18 cellular contexts compared by ENCODE assay signal in the genomic region with DNA sequence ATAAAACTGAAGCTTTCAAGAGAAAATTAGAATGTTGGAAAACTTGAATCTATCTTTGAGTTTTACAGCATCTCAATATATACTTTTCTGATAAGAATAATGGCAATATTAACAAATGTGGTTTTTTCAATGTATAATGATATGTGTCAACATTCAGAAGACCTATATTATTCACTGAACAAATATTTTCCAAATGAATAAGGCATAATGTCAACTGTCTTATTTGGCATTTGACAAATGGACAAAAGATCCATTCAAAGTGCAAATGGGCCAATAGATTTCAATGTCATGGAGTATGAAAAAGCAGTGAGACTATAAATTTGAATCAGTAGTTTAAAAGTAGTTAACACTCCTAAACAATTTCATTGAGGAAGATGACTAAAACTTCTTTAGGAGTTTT. TPM values are rescaled to one million over a fixed set of nuclear protein-coding genes. Genes with fewer than 3 reads are reported as not detected.
DNase-seq lines count a peak whose midpoint lies in the region; ATAC-seq, FAIRE-seq and TF ChIP-seq lines count a peak whose summit lies in the region.
"Had no signal": no experiment of that assay in that cellular context is flagged by ENCODE, and none has a peak within 500 bp of the region (broad histone marks: within the 10 kb centered on the region; RNA-seq: fewer than 3 reads in every experiment).

No MANE protein-coding gene starts in this region.

- BruUV-seq in HepG2 (replicated peaks; lab: Mats Ljungman, UMichigan): no TSS peak

- no peak for TF ChIP-seq POLR2A in HepG2 (IDR thresholded peaks at IDR 0.05; ENCODE audit: insufficient read depth in 1 of 2, low read depth in 2 of 2, low read length in 2 of 2)
- TF ChIP-seq POLR2A in right lobe of liver (IDR thresholded peaks at IDR 0.05): no peak

- no peak overlapping the region for H3K4me3 ChIP-seq in HepG2 (replicated peaks in 1 of 3; ENCODE audit: insufficient read depth in 1 of 3, low read depth in 2 of 3, low read length in 3 of 3)
- no peak overlapping the region for H3K4me3 ChIP-seq in right lobe of liver
- H3K4me3 ChIP-seq: GM23338, K562 had no signal

- H3K9me3 ChIP-seq in HepG2 (ENCODE audit: low read length) (no peaks in the 10 kb centered on the region), right lobe of liver (no peaks in the 10 kb centered on the region)

- no peaks in the 10 kb centered on the region; the same call in 1 of the 2 replicates for H4K20me1 ChIP-seq in HepG2 (ENCODE audit: insufficient read depth, low read length)

- DNase-seq in HepG2 (ENCODE audit: low spot score): peak; percentile 5
- no peak for DNase-seq in right lobe of liver
- DNase-seq in NCI-H146 (lab: John Stamatoyannopoulos, UW): peak; percentile 5
- peak; percentile 42 for DNase-seq in foreskin melanocyte
- no peak for DNase-seq in NCI-H1092 (lab: John Stamatoyannopoulos, UW)
- DNase-seq in NCI-H82 (lab: John Stamatoyannopoulos, UW): no peak
- DNase-seq in T-helper 1 cell: no peak
- DNase-seq: 8988T; ACHN; CD4-positive, alpha-beta memory T cell; COR-L47; DMS153; H7 had no signal

- H3K4me1 ChIP-seq in HepG2 (ENCODE audit: insufficient read depth, low read length) (peaks cover 9% of the 10 kb centered on the region), right lobe of liver (peaks cover 0 to under 1% (median under 1%) of the 10 kb centered on the region in 4 donors)

- intact Hi-C loops in HepG2 (cut with micrococcal nuclease; ENCODE audit: unreplicated experiment): no loop called here
- intact Hi-C loops in right lobe of liver (cut with DNase I): no loop called here

- in situ Hi-C loops in HepG2 (cut with HindIII; ENCODE audit: extremely low pct_ligation_motif_present, low pct_unique_long_range_greater_than_20kb): no loop called here

- no peak overlapping the region for H3K9ac ChIP-seq in HepG2 (ENCODE audit: insufficient read depth, low read depth, low read length)

- no peak overlapping the region for H2AFZ ChIP-seq in HepG2 (ENCODE audit: low read length)
- H2AFZ ChIP-seq: GM23338 had no signal

- no peak for TF ChIP-seq CTCF in HepG2 (CRISPR knock-in tag; IDR thresholded peaks at IDR 0.05)
- TF ChIP-seq CTCF in right lobe of liver (IDR thresholded peaks at IDR 0.05): no peak

- H3K27ac ChIP-seq in HepG2 (ENCODE audit: extremely low read length, insufficient read depth, low read length): no peak overlapping the region
- no peak overlapping the region for H3K27ac ChIP-seq in right lobe of liver
- H3K27ac ChIP-seq: C4-2B, HL-60 had no signal

- H3K27me3 ChIP-seq in HepG2 (ENCODE audit: control insufficient read depth in 1 of 2, insufficient read depth in 2 of 2, low read length in 2 of 2) (no peaks in the 10 kb centered on the region), right lobe of liver (no peaks in the 10 kb centered on the region)

- H3K79me2 ChIP-seq in HepG2 (ENCODE audit: insufficient read depth, low read length): no peaks in the 10 kb centered on the region

- FAIRE-seq in HepG2 (lab: Jason Lieb, UNC): no peak
- FAIRE-seq: D721Med, K562 had no signal

- TF ChIP-seq EP300 in HepG2 (IDR thresholded peaks at IDR 0.05; ENCODE audit: low read depth in 2 of 2, low read length in 2 of 2) (no peak), HepG2 (CRISPR knock-in tag; IDR thresholded peaks at IDR 0.05; ENCODE audit: borderline replicate concordance) (no peak)

- H3K4me2 ChIP-seq in HepG2 (ENCODE audit: low read depth, low read length): no peak overlapping the region
- H3K4me2 ChIP-seq: GM23338 had no signal

- POLR2A ChIA-PET in HepG2 (lab: Yijun Ruan, JAX): interaction anchor here (1.4 kb wide), 1 partner anchor 21 kb away, joined by 3 read pairs; a partner anchor contains a TSS

- no peak for TF ChIP-seq RAD21 in HepG2 (CRISPR knock-in tag; IDR thresholded peaks at IDR 0.05)

- H3K36me3 ChIP-seq in HepG2 (replicated peaks in 1 of 2; ENCODE audit: control insufficient read depth in 1 of 2, insufficient read depth in 2 of 2, low read length in 2 of 2) (no peaks in the 10 kb centered on the region; a peak in 1 of 5 replicates), right lobe of liver (no peaks in the 10 kb centered on the region)

- no peak for ATAC-seq in HepG2
- ATAC-seq in right lobe of liver: no peak
- ATAC-seq: GM23338, K562 had no signal

- CTCF ChIA-PET in HepG2 (lab: Yijun Ruan, JAX; ENCODE audit: low intra/inter-chr PET ratio, low total read pairs): no interaction called here

TF ChIP-seq in HepG2, 621 proteins besides CTCF, POLR2A, EP300 and RAD21:
- TF ChIP-seq CENPT (CRISPR knock-in tag; IDR thresholded peaks at IDR 0.05; ENCODE audit: low read depth) (no peak), NR2F2 (IDR thresholded peaks at IDR 0.05; ENCODE audit: borderline replicate concordance, low read depth) (no peak)

RNA-seq across cellular contexts. Expression of a gene that starts 20.9 kb away (rescaled TPM):
- total RNA-seq in HepG2 (2016; rRNA removed; fragmentation: Illumina TruSeq; extraction: Trizol) (12.7 and 21.5 TPM in 2 replicates), right lobe of liver (10 to 100 TPM; 37.9 to 57.7 (median 50.2) TPM)
- 2.8 and 3.5 TPM in 2 replicates for total RNA-seq in HepG2 (2016; cell fraction: cytosol; rRNA removed; fragmentation: Illumina TruSeq; extraction: Trizol; ENCODE audit: low read depth)
- 11.1 and 20.6 TPM in 2 replicates for total RNA-seq in HepG2 (2016; cell fraction: insoluble cytoplasmic fraction; rRNA removed; fragmentation: Illumina TruSeq; extraction: Trizol)
- 5.6 and 6.5 TPM in 2 replicates for total RNA-seq in HepG2 (2016; cell fraction: membrane; rRNA removed; fragmentation: Illumina TruSeq; extraction: Trizol)
- 25.3 and 26.9 TPM in 2 replicates for total RNA-seq in HepG2 (2016; cell fraction: nucleus; rRNA removed; fragmentation: Illumina TruSeq; extraction: Trizol)
- polyA plus RNA-seq in HepG2 (2011; rRNA removed): 17.2 and 18.9 TPM in 2 replicates
- 6.4 and 13.3 TPM in 2 replicates for polyA plus RNA-seq in HepG2 (2011; cell fraction: cytosol; rRNA removed)
- polyA plus RNA-seq in HepG2 (2011; cell fraction: nucleus; rRNA removed): 4.0 and 5.7 TPM in 2 replicates
- polyA plus RNA-seq in HepG2 (2012): 19.0 and 31.7 TPM in 2 replicates
- 1.5 TPM in 2 replicates for polyA plus RNA-seq in HepG2 (2016; cell fraction: cytosol; fragmentation: Illumina TruSeq; extraction: Trizol; ENCODE audit: low read depth)
- 9.4 and 10.9 TPM in 2 replicates for polyA plus RNA-seq in HepG2 (2016; cell fraction: insoluble cytoplasmic fraction; fragmentation: Illumina TruSeq; extraction: Trizol; ENCODE audit: low read depth)
- polyA plus RNA-seq in HepG2 (2016; cell fraction: membrane; fragmentation: Illumina TruSeq; extraction: Trizol; ENCODE audit: low read depth): 3.1 and 3.4 TPM in 2 replicates
- 21.2 and 25.7 TPM in 2 replicates for polyA plus RNA-seq in HepG2 (2016; cell fraction: nucleus; fragmentation: Illumina TruSeq; extraction: Trizol; ENCODE audit: insufficient read depth, low read depth)
- 11.5 and 13.8 TPM in 2 replicates for polyA minus RNA-seq in HepG2 (2011; rRNA and poly(A)+ RNA removed; ENCODE audit: low replicate concordance)
- polyA minus RNA-seq in HepG2 (2011; cell fraction: cytosol; rRNA and poly(A)+ RNA removed): 14.2 and 18.4 TPM in 2 replicates
- polyA minus RNA-seq in HepG2 (2011; cell fraction: nucleus; rRNA and poly(A)+ RNA removed): 28.2 and 39.4 TPM in 2 replicates

Comparison
In these comparisons a context has a peak if more than half of its experiments do, and no peak if none do; other contexts are left out.
1. DNase-seq: peak in HepG2 (single experiment), NCI-H146 (single experiment) and foreskin melanocyte (single experiment); none in right lobe of liver (0 of 3), NCI-H1092 (single experiment), NCI-H82 (single experiment) and T-helper 1 cell (0 of 5).